Comparison of ENCODE assay signal across 13 cellular contexts in the genomic region with DNA sequence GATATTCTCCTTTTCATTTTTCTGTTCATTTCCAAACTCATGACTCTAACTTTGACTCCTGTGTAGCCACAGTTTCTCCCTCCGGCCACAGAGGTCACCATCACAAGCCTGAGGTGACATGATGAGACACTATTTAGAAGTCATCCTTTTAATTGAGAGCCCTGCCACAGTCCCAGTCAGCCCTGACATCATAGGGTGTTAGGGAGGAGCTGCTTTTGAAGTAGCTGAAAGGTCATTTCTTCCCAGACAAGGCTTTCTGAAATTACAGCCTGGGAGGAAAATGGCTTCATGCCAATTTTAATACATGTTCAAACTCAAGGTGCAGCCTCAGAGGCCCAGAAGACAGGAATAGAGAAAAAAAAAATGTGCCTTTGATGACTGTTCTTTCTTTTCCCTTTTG.
A peak's percentile ranks its signal among the peaks of the same experiment; 100 is the strongest.
DNase-seq lines count a peak whose midpoint lies in the region; TF ChIP-seq lines count a peak whose summit lies in the region.
"Had no signal": no experiment of that assay in that cellular context is flagged by ENCODE, and none has a peak within 500 bp of the region (broad histone marks: within the 10 kb centered on the region; RNA-seq: fewer than 3 reads in every experiment).

No MANE protein-coding gene starts in this region.

- no peak overlapping the region for H3K4me3 ChIP-seq in choroid plexus epithelial cell (ENCODE audit: low read depth, low read length)

- no peak for TF ChIP-seq CTCF in choroid plexus epithelial cell (conservative IDR thresholded peaks at IDR 0.05; ENCODE audit: low read depth, low read length)

- DNase-seq in NCI-H2171 treated with DMSO at 0.1 percent for 48 hours (lab: John Stamatoyannopoulos, UW) (peak; percentile 33), NCI-H2171 (lab: John Stamatoyannopoulos, UW) (no peak), LoVo (ENCODE audit: low spot score) (peak; percentile 61), choroid plexus epithelial cell (ENCODE audit: low read depth) (peak; percentile 63), renal cortical epithelial cell (ENCODE audit: low read depth) (peak; percentile 65), ureter (ENCODE audit: low spot score) (no peak), dedifferentiated amniotic fluid mesenchymal stem cell (ENCODE audit: extremely low spot score) (no peak)
- no peak for DNase-seq in activated CD4-positive, CD25-positive, alpha-beta regulatory T cell (lab: John Stamatoyannopoulos, UW)
- DNase-seq: ACHN; activated CD4-positive, alpha-beta T cell treated with anti-CD3 and anti-CD28 coated beads, Interleukin-2, amount 50 U/mL, for 4 hours; activated effector memory CD4-positive, alpha-beta T cell treated with anti-CD3 and anti-CD28 coated beads, Interleukin-2, amount 50 U/mL, for 16 hours; NCI-H526; T-helper 9 cell had no signal

Comparison
In these comparisons a context has a peak if more than half of its experiments do, and no peak if none do; other contexts are left out.
1. DNase-seq: peak in NCI-H2171 treated with DMSO at 0.1 percent for 48 hours (single experiment), LoVo (single experiment), choroid plexus epithelial cell (single experiment) and renal cortical epithelial cell (single experiment); none in NCI-H2171 (single experiment), ureter (single experiment), activated CD4-positive, CD25-positive, alpha-beta regulatory T cell (0 of 4) and dedifferentiated amniotic fluid mesenchymal stem cell (single experiment).